Comparison of ENCODE assay signal across 1 cellular context in genomic region chr2:207796585-207797350, GRCh38.
TF ChIP-seq lines count a peak whose summit lies in the region.

No MANE protein-coding gene starts in this region.

TF ChIP-seq in HEK293, 187 proteins besides CTCF, POLR2A, EP300 and RAD21 (continued from another document):
- TF ChIP-seq ZBTB44 (tag by site-specific recombination; IDR thresholded peaks at IDR 0.05): 0 out of 2 replicates have a peak, but pooled peaks have one; percentile 17
- TF ChIP-seq, protein P1, sequence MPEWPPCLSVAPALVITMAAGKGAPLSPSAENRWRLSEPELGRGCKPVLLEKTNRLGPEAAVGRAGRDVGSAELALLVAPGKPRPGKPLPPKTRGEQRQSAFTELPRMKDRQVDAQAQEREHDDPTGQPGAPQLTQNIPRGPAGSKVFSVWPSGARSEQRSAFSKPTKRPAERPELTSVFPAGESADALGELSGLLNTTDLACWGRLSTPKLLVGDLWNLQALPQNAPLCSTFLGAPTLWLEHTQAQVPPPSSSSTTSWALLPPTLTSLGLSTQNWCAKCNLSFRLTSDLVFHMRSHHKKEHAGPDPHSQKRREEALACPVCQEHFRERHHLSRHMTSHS (tag by site-specific recombination; IDR thresholded peaks at IDR 0.05): no peak
- TF ChIP-seq ZNF341 (tag by site-specific recombination; IDR thresholded peaks at IDR 0.05; ENCODE audit: low read depth): peak; percentile 16; the same call in 1 of the 2 replicates
- peak; percentile 23; the same call in 1 of the 2 replicates for TF ChIP-seq ZNF133 (tag by site-specific recombination; IDR thresholded peaks at IDR 0.05)
- TF ChIP-seq ZNF394 (tag by site-specific recombination; IDR thresholded peaks at IDR 0.05; ENCODE audit: borderline replicate concordance): 0 out of 2 replicates have a peak, but pooled peaks have one; percentile 46
- peak; percentile 33; the same call in 1 of the 2 replicates for TF ChIP-seq ZBTB48 (tag by site-specific recombination; IDR thresholded peaks at IDR 0.05)
- TF ChIP-seq PATZ1 (tag by site-specific recombination; IDR thresholded peaks at IDR 0.05): peak; percentile 47
- TF ChIP-seq, protein P2, sequence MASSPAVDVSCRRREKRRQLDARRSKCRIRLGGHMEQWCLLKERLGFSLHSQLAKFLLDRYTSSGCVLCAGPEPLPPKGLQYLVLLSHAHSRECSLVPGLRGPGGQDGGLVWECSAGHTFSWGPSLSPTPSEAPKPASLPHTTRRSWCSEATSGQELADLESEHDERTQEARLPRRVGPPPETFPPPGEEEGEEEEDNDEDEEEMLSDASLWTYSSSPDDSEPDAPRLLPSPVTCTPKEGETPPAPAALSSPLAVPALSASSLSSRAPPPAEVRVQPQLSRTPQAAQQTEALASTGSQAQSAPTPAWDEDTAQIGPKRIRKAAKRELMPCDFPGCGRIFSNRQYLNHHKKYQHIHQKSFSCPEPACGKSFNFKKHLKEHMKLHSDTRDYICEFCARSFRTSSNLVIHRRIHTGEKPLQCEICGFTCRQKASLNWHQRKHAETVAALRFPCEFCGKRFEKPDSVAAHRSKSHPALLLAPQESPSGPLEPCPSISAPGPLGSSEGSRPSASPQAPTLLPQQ (tag by site-specific recombination; IDR thresholded peaks at IDR 0.05): 0 out of 2 replicates have a peak, but pooled peaks have one; percentile 16
- TF ChIP-seq ZBTB17 (tag by site-specific recombination; IDR thresholded peaks at IDR 0.05): peak; percentile 81
- TF ChIP-seq ZNF335 (tag by site-specific recombination; conservative IDR thresholded peaks at IDR 0.05): peak; percentile 57
- no peak for TF ChIP-seq ZFHX2 (tag by site-specific recombination; conservative IDR thresholded peaks at IDR 0.05)
- no peak for TF ChIP-seq ZNF658 (tag by site-specific recombination; IDR thresholded peaks at IDR 0.05)
- peak; percentile 73; the same call in 1 of the 2 replicates for TF ChIP-seq ZNF24 (tag by site-specific recombination; IDR thresholded peaks at IDR 0.05)
- no peak for TF ChIP-seq ZNF624 (tag by site-specific recombination; IDR thresholded peaks at IDR 0.05)
- peak; percentile 41 for TF ChIP-seq ZNF629 (tag by site-specific recombination; IDR thresholded peaks at IDR 0.05)
- TF ChIP-seq ZNF16 (tag by site-specific recombination; IDR thresholded peaks at IDR 0.05; ENCODE audit: low read depth): no peak
- no peak for TF ChIP-seq ZBTB11 (tag by site-specific recombination; conservative IDR thresholded peaks at IDR 0.05; ENCODE audit: low read depth)
- no peak for TF ChIP-seq PRDM2 (tag by site-specific recombination; IDR thresholded peaks at IDR 0.05; ENCODE audit: borderline replicate concordance)
- TF ChIP-seq WT1 (tag by site-specific recombination; IDR thresholded peaks at IDR 0.05): peak; percentile 71
- TF ChIP-seq ZBTB8A (tag by site-specific recombination; IDR thresholded peaks at IDR 0.05): peak; percentile 35; the same call in 1 of the 2 replicates
- TF ChIP-seq, protein P3, sequence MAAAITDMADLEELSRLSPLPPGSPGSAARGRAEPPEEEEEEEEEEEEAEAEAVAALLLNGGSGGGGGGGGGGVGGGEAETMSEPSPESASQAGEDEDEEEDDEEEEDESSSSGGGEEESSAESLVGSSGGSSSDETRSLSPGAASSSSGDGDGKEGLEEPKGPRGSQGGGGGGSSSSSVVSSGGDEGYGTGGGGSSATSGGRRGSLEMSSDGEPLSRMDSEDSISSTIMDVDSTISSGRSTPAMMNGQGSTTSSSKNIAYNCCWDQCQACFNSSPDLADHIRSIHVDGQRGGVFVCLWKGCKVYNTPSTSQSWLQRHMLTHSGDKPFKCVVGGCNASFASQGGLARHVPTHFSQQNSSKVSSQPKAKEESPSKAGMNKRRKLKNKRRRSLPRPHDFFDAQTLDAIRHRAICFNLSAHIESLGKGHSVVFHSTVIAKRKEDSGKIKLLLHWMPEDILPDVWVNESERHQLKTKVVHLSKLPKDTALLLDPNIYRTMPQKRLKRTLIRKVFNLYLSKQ (tag by site-specific recombination; IDR thresholded peaks at IDR 0.05; ENCODE audit: borderline replicate concordance): no peak
- TF ChIP-seq KLF8 (tag by site-specific recombination; IDR thresholded peaks at IDR 0.05): peak; percentile 37; the same call in 1 of the 2 replicates
- peak; percentile 43; the same call in 1 of the 2 replicates for TF ChIP-seq ZNF324 (tag by site-specific recombination; IDR thresholded peaks at IDR 0.05)
- TF ChIP-seq ZNF843 (tag by site-specific recombination; IDR thresholded peaks at IDR 0.05): 0 out of 2 replicates have a peak, but pooled peaks have one; percentile 55
- TF ChIP-seq, protein P4, sequence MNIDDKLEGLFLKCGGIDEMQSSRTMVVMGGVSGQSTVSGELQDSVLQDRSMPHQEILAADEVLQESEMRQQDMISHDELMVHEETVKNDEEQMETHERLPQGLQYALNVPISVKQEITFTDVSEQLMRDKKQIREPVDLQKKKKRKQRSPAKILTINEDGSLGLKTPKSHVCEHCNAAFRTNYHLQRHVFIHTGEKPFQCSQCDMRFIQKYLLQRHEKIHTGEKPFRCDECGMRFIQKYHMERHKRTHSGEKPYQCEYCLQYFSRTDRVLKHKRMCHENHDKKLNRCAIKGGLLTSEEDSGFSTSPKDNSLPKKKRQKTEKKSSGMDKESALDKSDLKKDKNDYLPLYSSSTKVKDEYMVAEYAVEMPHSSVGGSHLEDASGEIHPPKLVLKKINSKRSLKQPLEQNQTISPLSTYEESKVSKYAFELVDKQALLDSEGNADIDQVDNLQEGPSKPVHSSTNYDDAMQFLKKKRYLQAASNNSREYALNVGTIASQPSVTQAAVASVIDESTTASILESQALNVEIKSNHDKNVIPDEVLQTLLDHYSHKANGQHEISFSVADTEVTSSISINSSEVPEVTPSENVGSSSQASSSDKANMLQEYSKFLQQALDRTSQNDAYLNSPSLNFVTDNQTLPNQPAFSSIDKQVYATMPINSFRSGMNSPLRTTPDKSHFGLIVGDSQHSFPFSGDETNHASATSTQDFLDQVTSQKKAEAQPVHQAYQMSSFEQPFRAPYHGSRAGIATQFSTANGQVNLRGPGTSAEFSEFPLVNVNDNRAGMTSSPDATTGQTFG (tag by site-specific recombination; IDR thresholded peaks at IDR 0.05; ENCODE audit: borderline replicate concordance): no peak
- TF ChIP-seq, protein P5, sequence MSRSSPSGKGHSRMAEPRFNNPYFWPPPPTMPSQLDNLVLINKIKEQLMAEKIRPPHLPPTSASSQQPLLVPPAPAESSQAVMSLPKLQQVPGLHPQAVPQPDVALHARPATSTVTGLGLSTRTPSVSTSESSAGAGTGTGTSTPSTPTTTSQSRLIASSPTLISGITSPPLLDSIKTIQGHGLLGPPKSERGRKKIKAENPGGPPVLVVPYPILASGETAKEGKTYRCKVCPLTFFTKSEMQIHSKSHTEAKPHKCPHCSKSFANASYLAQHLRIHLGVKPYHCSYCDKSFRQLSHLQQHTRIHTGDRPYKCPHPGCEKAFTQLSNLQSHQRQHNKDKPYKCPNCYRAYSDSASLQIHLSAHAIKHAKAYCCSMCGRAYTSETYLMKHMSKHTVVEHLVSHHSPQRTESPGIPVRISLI (tag by site-specific recombination; IDR thresholded peaks at IDR 0.05): no peak
- no peak for TF ChIP-seq ZNF768 (tag by site-specific recombination; IDR thresholded peaks at IDR 0.05)
- peak; percentile 38; the same call in 1 of the 2 replicates for TF ChIP-seq ZXDB (tag by site-specific recombination; IDR thresholded peaks at IDR 0.05)
- no peak for TF ChIP-seq GLIS1 (tag by site-specific recombination; IDR thresholded peaks at IDR 0.05)
- no peak for TF ChIP-seq ZNF473 (tag by site-specific recombination; IDR thresholded peaks at IDR 0.05)
- no peak for TF ChIP-seq ZSCAN18 (tag by site-specific recombination; IDR thresholded peaks at IDR 0.05)
- TF ChIP-seq SCRT2 (tag by site-specific recombination; IDR thresholded peaks at IDR 0.05): peak; percentile 89
- TF ChIP-seq SP7 (tag by site-specific recombination; IDR thresholded peaks at IDR 0.05): peak; percentile 74
